Comparison of ENCODE assay signal across 1 cellular context in the genomic region with DNA sequence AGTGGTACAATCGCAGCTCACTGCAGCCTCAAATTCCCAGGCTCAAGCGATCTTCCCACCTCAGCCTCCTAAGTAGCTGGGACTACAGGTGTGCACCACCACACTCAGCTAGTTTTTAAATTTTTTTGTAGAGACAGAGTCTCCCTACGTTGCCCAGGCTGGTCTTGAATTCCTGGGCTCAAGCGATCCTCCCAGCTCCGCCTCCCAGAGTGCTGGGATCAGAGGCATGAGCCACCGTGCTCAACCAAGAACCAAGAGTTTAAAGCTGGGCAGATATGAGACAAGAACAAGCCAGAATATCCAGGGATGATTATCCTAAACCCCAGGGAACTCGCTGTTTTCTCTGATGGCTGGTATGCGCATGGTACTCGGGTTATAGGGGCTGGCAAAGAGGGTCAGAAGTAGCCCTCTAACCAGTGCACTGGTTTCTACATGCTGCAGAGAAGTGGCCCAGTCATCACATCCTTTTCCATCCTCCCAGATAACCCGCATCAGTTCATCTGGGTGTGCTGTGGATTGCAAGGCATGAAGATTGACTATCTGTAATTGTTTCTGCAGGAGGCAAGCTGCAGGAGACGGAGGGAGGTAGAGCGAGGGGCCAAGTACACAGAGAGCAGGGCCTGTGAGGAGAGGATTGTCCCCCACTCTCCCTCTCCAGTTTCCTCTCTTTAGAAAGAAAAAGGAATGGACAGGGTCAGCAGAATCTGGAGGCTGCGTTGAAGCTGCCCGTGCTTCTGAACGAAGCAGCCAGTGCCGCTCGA.
TF ChIP-seq lines count a peak whose summit lies in the region.

No MANE protein-coding gene starts in this region.

TF ChIP-seq in K562, 482 proteins besides CTCF, POLR2A, EP300 and RAD21:
- TF ChIP-seq GABPA (tag; conservative IDR thresholded peaks at IDR 0.05; ENCODE audit: low read depth) (no peak), AFF4 (CRISPR knock-in tag; IDR thresholded peaks at IDR 0.05) (no peak), ESRRA (IDR thresholded peaks at IDR 0.05; ENCODE audit: borderline replicate concordance, low read depth) (no peak), KLF1 (tag; IDR thresholded peaks at IDR 0.05) (no peak), SMAD3 (CRISPR knock-in tag; conservative IDR thresholded peaks at IDR 0.05) (no peak), ZNF24 (IDR thresholded peaks at IDR 0.05) (no peak), TAF15 (IDR thresholded peaks at IDR 0.05; ENCODE audit: low read depth, low read length) (no peak), TSC22D4 (tag; IDR thresholded peaks at IDR 0.05) (no peak), STAT6 (CRISPR knock-in tag; IDR thresholded peaks at IDR 0.05) (no peak), HSF4 (CRISPR knock-in tag; IDR thresholded peaks at IDR 0.05; ENCODE audit: borderline replicate concordance) (no peak)
- TF ChIP-seq, protein P1, sequence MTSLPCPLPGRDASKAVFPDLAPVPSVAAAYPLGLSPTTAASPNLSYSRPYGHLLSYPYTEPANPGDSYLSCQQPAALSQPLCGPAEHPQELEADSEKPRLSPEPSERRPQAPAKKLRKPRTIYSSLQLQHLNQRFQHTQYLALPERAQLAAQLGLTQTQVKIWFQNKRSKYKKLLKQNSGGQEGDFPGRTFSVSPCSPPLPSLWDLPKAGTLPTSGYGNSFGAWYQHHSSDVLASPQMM (CRISPR knock-in tag; IDR thresholded peaks at IDR 0.05), result no peak
- TF ChIP-seq, protein P2, sequence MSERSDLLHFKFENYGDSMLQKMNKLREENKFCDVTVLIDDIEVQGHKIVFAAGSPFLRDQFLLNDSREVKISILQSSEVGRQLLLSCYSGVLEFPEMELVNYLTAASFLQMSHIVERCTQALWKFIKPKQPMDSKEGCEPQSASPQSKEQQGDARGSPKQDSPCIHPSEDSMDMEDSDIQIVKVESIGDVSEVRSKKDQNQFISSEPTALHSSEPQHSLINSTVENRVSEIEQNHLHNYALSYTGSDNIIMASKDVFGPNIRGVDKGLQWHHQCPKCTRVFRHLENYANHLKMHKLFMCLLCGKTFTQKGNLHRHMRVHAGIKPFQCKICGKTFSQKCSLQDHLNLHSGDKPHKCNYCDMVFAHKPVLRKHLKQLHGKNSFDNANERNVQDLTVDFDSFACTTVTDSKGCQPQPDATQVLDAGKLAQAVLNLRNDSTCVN (CRISPR knock-in tag; IDR thresholded peaks at IDR 0.05), result no peak
- TF ChIP-seq, protein P3, sequence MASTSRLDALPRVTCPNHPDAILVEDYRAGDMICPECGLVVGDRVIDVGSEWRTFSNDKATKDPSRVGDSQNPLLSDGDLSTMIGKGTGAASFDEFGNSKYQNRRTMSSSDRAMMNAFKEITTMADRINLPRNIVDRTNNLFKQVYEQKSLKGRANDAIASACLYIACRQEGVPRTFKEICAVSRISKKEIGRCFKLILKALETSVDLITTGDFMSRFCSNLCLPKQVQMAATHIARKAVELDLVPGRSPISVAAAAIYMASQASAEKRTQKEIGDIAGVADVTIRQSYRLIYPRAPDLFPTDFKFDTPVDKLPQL (IDR thresholded peaks at IDR 0.05; ENCODE audit: extremely low read depth, insufficient read length), result no peak
TF ChIP-seq in K562: peak in this region for 0.
